Comparison of ENCODE assay signal across 9 cellular contexts in the genomic region with DNA sequence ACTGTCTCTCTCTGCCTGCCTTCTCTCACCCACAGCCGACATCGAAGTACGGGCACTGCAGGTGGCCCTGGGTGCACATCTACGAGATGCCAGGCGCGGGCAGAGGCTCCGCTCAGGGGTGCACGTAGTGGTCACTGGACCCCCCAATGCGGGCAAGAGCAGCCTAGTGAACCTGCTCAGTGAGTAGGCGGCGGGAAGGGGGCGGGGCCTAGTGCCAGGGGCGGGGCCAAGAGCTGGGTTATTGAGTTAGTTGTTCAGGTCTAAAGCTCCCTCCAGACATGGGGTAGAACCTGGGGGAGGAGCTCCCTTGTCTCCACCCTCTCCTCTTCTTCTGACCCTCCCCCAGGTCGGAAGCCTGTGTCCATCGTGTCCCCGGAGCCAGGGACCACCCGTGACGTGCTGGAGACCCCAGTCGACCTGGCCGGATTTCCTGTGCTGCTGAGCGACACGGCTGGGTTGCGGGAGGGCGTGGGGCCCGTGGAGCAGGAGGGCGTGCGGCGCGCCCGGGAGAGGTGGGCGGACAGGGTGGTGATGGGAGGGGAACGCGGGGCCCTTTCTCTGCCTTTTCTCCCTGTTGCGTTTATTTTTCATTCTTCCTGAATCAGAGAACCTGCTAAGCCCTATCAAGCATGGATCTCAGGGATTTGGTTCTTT. TPM values are rescaled to one million over a fixed set of nuclear protein-coding genes. Genes with fewer than 3 reads are reported as not detected.
A peak's percentile ranks its signal among the peaks of the same experiment; 100 is the strongest.
DNase-seq lines count a peak whose midpoint lies in the region; ATAC-seq and TF ChIP-seq lines count a peak whose summit lies in the region.
"Had no signal": no experiment of that assay in that cellular context is flagged by ENCODE, and none has a peak within 500 bp of the region (broad histone marks: within the 10 kb centered on the region; RNA-seq: fewer than 3 reads in every experiment).

No MANE protein-coding gene starts in this region.

- DNase-seq in DND-41: peak; percentile 58
- no peak for DNase-seq in PC-3
- DNase-seq in neural progenitor cell (ENCODE audit: low spot score): no peak
- DNase-seq in C1 segment of cervical spinal cord (lab: John Stamatoyannopoulos, UW): no peak
- no peak for DNase-seq in posterior cingulate gyrus
- DNase-seq: NCI-H1694 had no signal

- H3K9me3 ChIP-seq in DND-41 (ENCODE audit: insufficient read depth, low read length, severe bottlenecking) (no peaks in the 10 kb centered on the region), PC-3 (ENCODE audit: low read length) (no peaks in the 10 kb centered on the region), neural progenitor cell (ENCODE audit: low read depth) (no peaks in the 10 kb centered on the region)

- H3K4me2 ChIP-seq in DND-41 (ENCODE audit: insufficient read depth, low read length) (peak overlapping the region; percentile 99; the same call in 1 of the 2 replicates), PC-3 (ENCODE audit: low read length) (peak overlapping the region; percentile 93), neural progenitor cell (no peak overlapping the region)

- H3K4me1 ChIP-seq in DND-41 (ENCODE audit: insufficient read depth, low read length): peaks cover 39% of the 10 kb centered on the region
- H3K4me1 ChIP-seq in PC-3 (ENCODE audit: insufficient read depth, low read length): peaks cover 18% of the 10 kb centered on the region
- peaks cover 5% of the 10 kb centered on the region for H3K4me1 ChIP-seq in neural progenitor cell

- POLR2A ChIA-PET in PC-3 (lab: Charles Lee; ENCODE audit: unreplicated experiment): interaction anchor here (0.6 kb wide), 1 partner anchor 80 kb away, joined by 4 read pairs; the partner anchor contains the start of gene MVB12A

- H3K9ac ChIP-seq in DND-41 (ENCODE audit: low read depth, low read length) (no peak overlapping the region), PC-3 (ENCODE audit: low read length) (no peak overlapping the region), neural progenitor cell (no peak overlapping the region)

- H3K27me3 Mint-ChIP-seq in activated naive CD4-positive, alpha-beta T cell treated with anti-CD3 and anti-CD28 coated beads, Interleukin-2, amount 50 U/mL, for 24 hours: no peaks in the 10 kb centered on the region
- peaks cover 9% of the 10 kb centered on the region for H3K27me3 Mint-ChIP-seq in neural progenitor cell (ENCODE audit: insufficient read depth, low read depth)

- H3K4me3 Mint-ChIP-seq in activated naive CD4-positive, alpha-beta T cell treated with anti-CD3 and anti-CD28 coated beads, Interleukin-2, amount 50 U/mL, for 24 hours: peak overlapping the region; percentile 88
- peak overlapping the region; percentile 100 for H3K4me3 Mint-ChIP-seq in neural progenitor cell

- H3K79me2 ChIP-seq in DND-41 (ENCODE audit: insufficient read depth, low read length) (peaks cover 20% of the 10 kb centered on the region), PC-3 (ENCODE audit: low read length) (peaks cover 30% of the 10 kb centered on the region), neural progenitor cell (ENCODE audit: low read depth) (peaks cover 10% of the 10 kb centered on the region)

- no peak overlapping the region for H3K27ac Mint-ChIP-seq in activated naive CD4-positive, alpha-beta T cell treated with anti-CD3 and anti-CD28 coated beads, Interleukin-2, amount 50 U/mL, for 24 hours
- no peak overlapping the region for H3K27ac Mint-ChIP-seq in neural progenitor cell

- no peaks in the 10 kb centered on the region for H3K36me3 Mint-ChIP-seq in activated naive CD4-positive, alpha-beta T cell treated with anti-CD3 and anti-CD28 coated beads, Interleukin-2, amount 50 U/mL, for 24 hours
- H3K36me3 Mint-ChIP-seq in neural progenitor cell: no peaks in the 10 kb centered on the region

- TF ChIP-seq CTCF in DND-41 (IDR thresholded peaks at IDR 0.05; ENCODE audit: borderline replicate concordance, extremely low read depth, low read length, poor library complexity, severe bottlenecking) (no peak), PC-3 (conservative IDR thresholded peaks at IDR 0.05; ENCODE audit: low read depth, low read length) (no peak), neural progenitor cell (IDR thresholded peaks at IDR 0.05) (no peak)

- H3K4me3 ChIP-seq in DND-41 (ENCODE audit: low read depth in 1 of 2, low read length in 2 of 2) (peak overlapping the region in 1 of 2 experiments; percentile 99; a peak in 2 of 4 replicates), PC-3 (ENCODE audit: low read length) (0 out of 2 replicates have a peak overlapping the region, but pooled peaks have one; percentile 86), neural progenitor cell (no peak overlapping the region)

- peaks cover 27% of the 10 kb centered on the region for H3K36me3 ChIP-seq in DND-41 (ENCODE audit: insufficient read depth, low read length)
- H3K36me3 ChIP-seq in PC-3 (ENCODE audit: low read depth, low read length): peaks cover 11% of the 10 kb centered on the region; the same call in 1 of the 2 replicates
- no peaks in the 10 kb centered on the region for H3K36me3 ChIP-seq in neural progenitor cell

- no peaks in the 10 kb centered on the region for H3K9me3 Mint-ChIP-seq in activated naive CD4-positive, alpha-beta T cell treated with anti-CD3 and anti-CD28 coated beads, Interleukin-2, amount 50 U/mL, for 24 hours
- H3K9me3 Mint-ChIP-seq in neural progenitor cell: no peaks in the 10 kb centered on the region

- intact Hi-C loops in PC-3 (cut with micrococcal nuclease) (no loop called here), posterior cingulate gyrus (cut with DNase I) (loop anchor here (10.0 kb wide), 1 partner anchor 136 kb away; the partner anchor contains the start of gene SLC27A1)

- H4K20me1 ChIP-seq in DND-41 (ENCODE audit: insufficient read depth, low read length) (peaks cover 6% of the 10 kb centered on the region; the same call in 1 of the 2 replicates), PC-3 (ENCODE audit: low read length) (no peaks in the 10 kb centered on the region), neural progenitor cell (ENCODE audit: low read depth) (no peaks in the 10 kb centered on the region)

- H2AFZ ChIP-seq in DND-41 (ENCODE audit: low read depth, low read length): no peak overlapping the region
- no peak overlapping the region for H2AFZ ChIP-seq in PC-3 (ENCODE audit: low read length)
- H2AFZ ChIP-seq in neural progenitor cell (replicated peaks): no peak overlapping the region

- H3K27ac ChIP-seq in DND-41 (ENCODE audit: low read length) (no peak overlapping the region), PC-3 (ENCODE audit: low read length) (no peak overlapping the region), neural progenitor cell (no peak overlapping the region)

- H3K27me3 ChIP-seq in DND-41 (ENCODE audit: insufficient read depth, low read length, poor library complexity) (no peaks in the 10 kb centered on the region), PC-3 (ENCODE audit: low read length) (no peaks in the 10 kb centered on the region), neural progenitor cell (no peaks in the 10 kb centered on the region)

- H3K9me2 ChIP-seq in PC-3 (replicated peaks; ENCODE audit: low read length): no peaks in the 10 kb centered on the region

- H3F3A ChIP-seq in PC-3 (ENCODE audit: low read length, unreplicated experiment) (no peaks in the 10 kb centered on the region), neural progenitor cell (ENCODE audit: low read depth) (peaks cover 24% of the 10 kb centered on the region)

- peaks cover 13% of the 10 kb centered on the region for H3K4me1 Mint-ChIP-seq in activated naive CD4-positive, alpha-beta T cell treated with anti-CD3 and anti-CD28 coated beads, Interleukin-2, amount 50 U/mL, for 24 hours
- peaks cover 12% of the 10 kb centered on the region for H3K4me1 Mint-ChIP-seq in neural progenitor cell

- BruUV-seq in PC-3 (replicated peaks; lab: Mats Ljungman, UMichigan): no TSS peak

- no peak for ATAC-seq in DND-41 (ENCODE audit: insufficient read depth, low read depth)
- no peak for ATAC-seq in PC-3
- no peak for ATAC-seq in HG03159 (IDR thresholded peaks at IDR 0.05; ENCODE audit: unreplicated experiment)
- ATAC-seq in GM21526 (IDR thresholded peaks at IDR 0.05; ENCODE audit: low FRiP score, unreplicated experiment): no peak

- CTCF ChIA-PET in PC-3 (lab: Charles Lee): no interaction called here

RNA-seq across cellular contexts. Expression of gene GTPBP3, which starts 1.9 kb away (rescaled TPM):
- total RNA-seq in PC-3 (2014; rRNA removed) (86.0 and 109 TPM in 2 replicates), neural progenitor cell (ENCODE audit: low replicate concordance) (13.2 and 47.6 TPM in 2 replicates)

RNA-seq across cellular contexts. Expression of gene ANO8, which starts 4.6 kb away (rescaled TPM):
- total RNA-seq in PC-3 (2014; rRNA removed) (12.1 and 15.4 TPM in 2 replicates), neural progenitor cell (ENCODE audit: low replicate concordance) (11.4 and 25.0 TPM in 2 replicates)

RNA-seq across cellular contexts. Expression of gene DDA1, which starts 29.9 kb away (rescaled TPM):
- total RNA-seq in PC-3 (2014; rRNA removed) (85.0 and 87.9 TPM in 2 replicates), neural progenitor cell (ENCODE audit: low replicate concordance) (21.9 and 27.7 TPM in 2 replicates)

RNA-seq across cellular contexts. Expression of gene MRPL34, which starts 33.5 kb away (rescaled TPM):
- total RNA-seq in PC-3 (2014; rRNA removed) (191 and 206 TPM in 2 replicates), neural progenitor cell (ENCODE audit: low replicate concordance) (25.9 and 38.8 TPM in 2 replicates)

RNA-seq across cellular contexts. Expression of gene ABHD8, which starts 36.0 kb away (rescaled TPM):
- total RNA-seq in PC-3 (2014; rRNA removed): 42.4 and 53.8 TPM in 2 replicates
- total RNA-seq in neural progenitor cell (ENCODE audit: low replicate concordance): 4.6 and 13.3 TPM in 2 replicates
